1 cellular context compared by ENCODE assay signal in the genomic region with DNA sequence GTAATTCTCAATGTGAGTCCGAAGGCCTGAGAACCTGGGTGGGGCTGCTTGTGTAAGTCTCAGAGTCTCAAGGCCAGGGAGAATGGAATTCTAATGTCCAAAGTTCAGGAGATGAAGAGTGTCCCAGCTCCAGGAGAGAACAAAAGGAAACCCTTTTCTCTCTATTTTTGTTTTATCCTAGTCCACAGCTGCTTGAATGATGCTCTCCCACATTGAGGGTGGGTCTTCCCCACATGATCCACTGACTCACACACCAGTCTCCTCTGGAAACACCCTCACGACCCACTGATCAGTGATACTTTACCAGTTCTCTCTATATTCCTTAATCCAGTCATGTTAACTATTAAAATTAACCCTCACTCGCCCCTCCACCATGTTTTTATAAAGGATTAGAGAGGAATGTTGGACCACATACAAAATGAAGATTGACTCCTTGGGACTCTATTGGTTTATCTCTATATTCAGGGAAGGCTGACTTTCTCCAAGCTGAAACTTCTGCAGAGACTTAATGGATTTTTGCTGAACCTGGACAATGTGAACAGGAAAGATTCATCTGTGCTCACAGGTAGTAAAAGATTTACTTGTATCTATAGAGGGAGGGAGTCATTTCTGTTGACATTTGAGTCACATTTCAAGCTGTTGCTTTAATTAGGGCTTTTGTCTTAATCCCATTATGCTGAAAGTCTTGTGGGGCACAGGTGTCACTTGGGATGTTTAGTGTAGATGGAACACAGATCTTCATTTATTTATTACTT.
TF ChIP-seq lines count a peak whose summit lies in the region.

No MANE protein-coding gene starts in this region.

TF ChIP-seq in K562, 482 proteins besides CTCF, POLR2A, EP300 and RAD21:
- TF ChIP-seq CLOCK (CRISPR knock-in tag; IDR thresholded peaks at IDR 0.05; ENCODE audit: borderline replicate concordance) (no peak), TRIM25 (IDR thresholded peaks at IDR 0.05; ENCODE audit: borderline replicate concordance) (no peak), CBFA2T3 (IDR thresholded peaks at IDR 0.05) (no peak), EZH2 (IDR thresholded peaks at IDR 0.05; ENCODE audit: borderline replicate concordance, low read depth, low read length) (no peak), PHF21A (IDR thresholded peaks at IDR 0.05; ENCODE audit: borderline replicate concordance, low read depth) (no peak)
- TF ChIP-seq, protein P1, sequence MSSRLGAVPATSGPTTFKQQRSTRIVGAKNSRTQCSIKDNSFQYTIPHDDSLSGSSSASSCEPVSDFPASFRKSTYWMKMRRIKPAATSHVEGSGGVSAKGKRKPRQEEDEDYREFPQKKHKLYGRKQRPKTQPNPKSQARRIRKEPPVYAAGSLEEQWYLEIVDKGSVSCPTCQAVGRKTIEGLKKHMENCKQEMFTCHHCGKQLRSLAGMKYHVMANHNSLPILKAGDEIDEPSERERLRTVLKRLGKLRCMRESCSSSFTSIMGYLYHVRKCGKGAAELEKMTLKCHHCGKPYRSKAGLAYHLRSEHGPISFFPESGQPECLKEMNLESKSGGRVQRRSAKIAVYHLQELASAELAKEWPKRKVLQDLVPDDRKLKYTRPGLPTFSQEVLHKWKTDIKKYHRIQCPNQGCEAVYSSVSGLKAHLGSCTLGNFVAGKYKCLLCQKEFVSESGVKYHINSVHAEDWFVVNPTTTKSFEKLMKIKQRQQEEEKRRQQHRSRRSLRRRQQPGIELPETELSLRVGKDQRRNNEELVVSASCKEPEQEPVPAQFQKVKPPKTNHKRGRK (tag; IDR thresholded peaks at IDR 0.05): no peak
